Comparison of ENCODE assay signal across 8 cellular contexts in genomic region chr1:171188388-171189266, GRCh38. TPM values are rescaled to one million over a fixed set of nuclear protein-coding genes. Genes with fewer than 3 reads are reported as not detected.
DNase-seq lines count a peak whose midpoint lies in the region; ATAC-seq and TF ChIP-seq lines count a peak whose summit lies in the region.

No MANE protein-coding gene starts in this region.

- TF ChIP-seq CTCF in GM12875 (IDR thresholded peaks at IDR 0.05; ENCODE audit: borderline replicate concordance, insufficient read depth, low read depth, low read length) = peak; percentile 61; the same call in 1 of the 2 replicates
- peak; percentile 55 to 73 (median 66) for TF ChIP-seq CTCF in gastroesophageal sphincter (IDR thresholded peaks at IDR 0.05)
- TF ChIP-seq CTCF in prostate gland (IDR thresholded peaks at IDR 0.05) = peak in 3 of 4 experiments; percentile 42 to 69 (median 58)

- H3K27ac ChIP-seq in gastroesophageal sphincter (peak overlapping the region in 1 of 4 donors; percentile 5), prostate gland (no peak overlapping the region)

- TF ChIP-seq EP300 in gastroesophageal sphincter (IDR thresholded peaks at IDR 0.05) = no peak

- DNase-seq in AG08396 (ENCODE audit: low spot score) (peak; percentile 40), NCI-H526 (lab: John Stamatoyannopoulos, UW) (peak; percentile 49 to 89), prostate gland (ENCODE audit: low spot score) (peak; percentile 23)
- DNase-seq in activated CD8-positive, alpha-beta memory T cell treated with anti-CD3 and anti-CD28 coated beads, Interleukin-2, amount 50 U/mL, for 48 hours = peak; percentile 60

- ATAC-seq in HG03095 (IDR thresholded peaks at IDR 0.05; ENCODE audit: unreplicated experiment) (peak; percentile 65), gastroesophageal sphincter (no peak), GM21737 (IDR thresholded peaks at IDR 0.05; ENCODE audit: unreplicated experiment) (no peak)

- intact Hi-C loops in prostate gland (cut with DNase I) = loop anchor here (2.0 kb wide), 1 partner anchor 106 kb away; no protein-coding TSS in a partner anchor

- H3K36me3 ChIP-seq in gastroesophageal sphincter = no peaks in the 10 kb centered on the region
- H3K36me3 ChIP-seq in prostate gland = no peaks in the 10 kb centered on the region

- H3K27me3 ChIP-seq in gastroesophageal sphincter = no peaks in the 10 kb centered on the region
- H3K27me3 ChIP-seq in prostate gland (replicated peaks; ENCODE audit: insufficient read depth) = no peaks in the 10 kb centered on the region

- TF ChIP-seq POLR2A in gastroesophageal sphincter (IDR thresholded peaks at IDR 0.05) (no peak), prostate gland (IDR thresholded peaks at IDR 0.05) (no peak)

- no peaks in the 10 kb centered on the region for H3K9me3 ChIP-seq in gastroesophageal sphincter
- H3K9me3 ChIP-seq in prostate gland = no peaks in the 10 kb centered on the region

- 13 to 47% methylated on average over 8 to 11 of the region's 11 CpGs for WGBS in gastroesophageal sphincter (ENCODE audit: low coverage in 1 of 2), 2 donors
- 51% methylated on average over 11 of the region's 11 CpGs for WGBS in prostate gland

- peaks cover 0 to 27% (median 0%) of the 10 kb centered on the region in 3 donors for H3K4me1 ChIP-seq in gastroesophageal sphincter
- H3K4me1 ChIP-seq in prostate gland (replicated peaks) = no peaks in the 10 kb centered on the region

- H3K4me3 ChIP-seq in GM12875 (ENCODE audit: low read depth, low read length) = no peak overlapping the region
- H3K4me3 ChIP-seq in gastroesophageal sphincter = peak overlapping the region; percentile 30 to 41
- no peak overlapping the region for H3K4me3 ChIP-seq in prostate gland

RNA-seq across cellular contexts. Expression of gene FMO2, which starts 3.5 kb away (rescaled TPM):
- total RNA-seq in gastroesophageal sphincter (10 to 100 TPM; 33.9 to 74.1 (median 35.9) TPM), prostate gland (10 to 100 TPM in 1 of 2 donors, 1 to 10 TPM in 1; 6.5 to 10.6 TPM)

RNA-seq across cellular contexts. Expression of gene FMO1, which starts 59.7 kb away (rescaled TPM):
- under 1 TPM in 2 of 4 donors, not detected in 2; 0.12 to 0.81 TPM for total RNA-seq in gastroesophageal sphincter
- total RNA-seq in prostate gland = under 1 TPM in 1 of 2 donors, not detected in 1; 0.28 TPM

Comparison
In these comparisons a context has a peak if more than half of its experiments do, and no peak if none do; other contexts are left out.
1. H3K4me3 ChIP-seq: peak in gastroesophageal sphincter (2 of 2); none in GM12875 (single experiment) and prostate gland (0 of 2).
2. Peak in every context shown above with its lines, with median percentiles within 50 percentile points of each other: DNase-seq and CTCF ChIP-seq.